1 cellular context compared by ENCODE assay signal in genomic region chr2:85560403-85560726, GRCh38.
TF ChIP-seq lines count a peak whose summit lies in the region.

No MANE protein-coding gene starts in this region.

TF ChIP-seq in HepG2, 621 proteins besides CTCF, POLR2A, EP300 and RAD21:
- TF ChIP-seq ZNF784 (CRISPR knock-in tag; IDR thresholded peaks at IDR 0.05; ENCODE audit: borderline replicate concordance) (0 out of 2 replicates have a peak, but pooled peaks have one; percentile 8), NRL (CRISPR knock-in tag; IDR thresholded peaks at IDR 0.05; ENCODE audit: borderline replicate concordance) (0 out of 2 replicates have a peak, but pooled peaks have one; percentile 32), ZNF772 (CRISPR knock-in tag; IDR thresholded peaks at IDR 0.05) (0 out of 2 replicates have a peak, but pooled peaks have one; percentile 23), ZNF350 (CRISPR knock-in tag; IDR thresholded peaks at IDR 0.05; ENCODE audit: borderline replicate concordance, low read depth) (0 out of 2 replicates have a peak, but pooled peaks have one; percentile 25), SRY (CRISPR knock-in tag; IDR thresholded peaks at IDR 0.05) (0 out of 2 replicates have a peak, but pooled peaks have one; percentile 52), POGZ (CRISPR knock-in tag; IDR thresholded peaks at IDR 0.05) (peak; percentile 48; the same call in 1 of the 2 replicates), ZNF275 (CRISPR knock-in tag; IDR thresholded peaks at IDR 0.05; ENCODE audit: borderline replicate concordance) (0 out of 2 replicates have a peak, but pooled peaks have one; percentile 2), ETV6 (CRISPR knock-in tag; conservative IDR thresholded peaks at IDR 0.05) (0 out of 2 replicates have a peak, but pooled peaks have one; percentile 13), ZNF430 (CRISPR knock-in tag; IDR thresholded peaks at IDR 0.05) (peak; percentile 50; the same call in 1 of the 2 replicates)
